ENCODE assay signal across 8 cellular contexts in the genomic region with DNA sequence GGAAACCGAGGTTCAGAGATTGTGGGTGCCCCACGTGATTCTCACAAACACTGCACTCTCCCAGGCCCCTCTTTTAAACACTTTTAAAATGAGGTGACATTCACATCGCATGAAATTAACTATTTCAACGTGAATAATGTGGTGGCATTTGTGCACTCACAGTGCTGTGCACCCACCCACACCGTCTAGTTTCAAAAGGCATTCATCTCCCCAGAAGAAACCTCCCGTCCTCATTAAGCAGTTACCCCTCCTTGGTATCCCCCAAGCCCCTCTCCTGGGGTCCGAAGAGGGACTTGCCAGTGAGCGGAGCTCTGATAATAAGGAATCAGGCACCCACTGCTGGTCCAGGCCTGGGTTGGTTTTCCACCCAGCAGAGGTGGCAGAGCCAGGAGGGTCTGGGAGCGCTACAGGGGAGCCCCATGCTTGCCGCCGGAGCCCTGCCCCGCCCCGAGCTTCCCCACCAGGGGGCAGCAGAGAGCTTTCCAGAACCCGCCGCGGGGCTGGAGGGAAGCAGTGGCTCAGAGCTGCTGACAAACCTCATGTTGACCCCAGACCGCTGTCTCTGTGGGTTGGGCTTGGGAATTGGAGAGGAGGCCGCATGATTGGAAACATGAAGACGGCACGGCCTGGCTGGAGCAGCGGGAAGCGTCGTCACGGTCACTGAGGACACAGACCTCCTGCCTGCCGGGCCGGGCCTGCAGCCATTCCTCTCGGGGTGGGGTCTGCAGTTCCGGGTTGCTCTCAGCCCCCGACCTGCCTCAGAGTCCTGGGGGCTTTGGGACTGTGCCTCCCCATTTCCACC. TPM values are rescaled to one million over a fixed set of nuclear protein-coding genes. Genes with fewer than 3 reads are reported as not detected.
DNase-seq lines count a peak whose midpoint lies in the region; ATAC-seq and TF ChIP-seq lines count a peak whose summit lies in the region.

No MANE protein-coding gene starts in this region.

- intact Hi-C loops in esophagus squamous epithelium (cut with DNase I) = loop anchor here (5.0 kb wide), 1 partner anchor 160 kb away; no protein-coding TSS in a partner anchor

- no peak overlapping the region for H3K27ac Mint-ChIP-seq in natural killer cell treated with Interleukin-12 subunit alpha and Interleukin-12 subunit beta and Interleukin-15 and Interleukin-18, amount 100 ng/mL, for 72 hours

- no peaks in the 10 kb centered on the region for H3K36me3 Mint-ChIP-seq in natural killer cell treated with Interleukin-12 subunit alpha and Interleukin-12 subunit beta and Interleukin-15 and Interleukin-18, amount 100 ng/mL, for 72 hours

- TF ChIP-seq CTCF in AG09309 (IDR thresholded peaks at IDR 0.05; ENCODE audit: control insufficient read depth, insufficient read depth, low read depth, low read length, missing control alignments) = peak; percentile 99
- TF ChIP-seq CTCF in esophagus squamous epithelium (IDR thresholded peaks at IDR 0.05) = peak; percentile 93 to 99 (median 94)

- H3K27me3 ChIP-seq in NT2/D1 (ENCODE audit: insufficient read depth, insufficient read length) (no peaks in the 10 kb centered on the region), esophagus squamous epithelium (no peaks in the 10 kb centered on the region)

- no peaks in the 10 kb centered on the region for H3K9me3 Mint-ChIP-seq in natural killer cell treated with Interleukin-12 subunit alpha and Interleukin-12 subunit beta and Interleukin-15 and Interleukin-18, amount 100 ng/mL, for 72 hours

- peak overlapping the region in 2 of 4 donors; percentile 45 to 51 for H3K27ac ChIP-seq in esophagus squamous epithelium

- peak; percentile 64 for DNase-seq in AG09309 (ENCODE audit: low read depth)
- peak; percentile 89 for DNase-seq in NT2/D1 (ENCODE audit: low read depth, low spot score)
- peak; percentile 80 for DNase-seq in activated T-cell treated with anti-CD3 and anti-CD28 coated beads for 48 hours (ENCODE audit: low read depth)
- DNase-seq in esophagus squamous epithelium (lab: John Stamatoyannopoulos, UW) = peak; percentile 20
- peak; percentile 72 for DNase-seq in natural killer cell treated with Interleukin-12 subunit alpha and Interleukin-12 subunit beta and Interleukin-15 and Interleukin-18, amount 100 ng/mL, for 72 hours (ENCODE audit: low spot score)
- DNase-seq in stimulated activated CD8-positive, alpha-beta memory T cell treated with anti-CD3 and anti-CD28 coated beads, Interleukin-7, amount 100 ng/mL, for 48 hours (ENCODE audit: extremely low read depth in 1 of 2, low read depth in 1 of 2) = peak; percentile 55 to 56

- WGBS in esophagus squamous epithelium, 2 donors = 52 to 57% methylated on average over 6 to 9 of the region's 29 CpGs

- ATAC-seq in GM18861 (IDR thresholded peaks at IDR 0.05; ENCODE audit: unreplicated experiment) (peak; percentile 51), HG03521 (IDR thresholded peaks at IDR 0.05; ENCODE audit: unreplicated experiment) (peak; percentile 63)
- ATAC-seq in natural killer cell treated with Interleukin-12 subunit alpha and Interleukin-12 subunit beta and Interleukin-15 and Interleukin-18, amount 100 ng/mL, for 72 hours = peak; percentile 68 to 73

- H3K4me1 ChIP-seq in NT2/D1 (ENCODE audit: insufficient read depth, insufficient read length) (peaks cover 16% of the 10 kb centered on the region), esophagus squamous epithelium (peaks cover 0 to 32% (median 11%) of the 10 kb centered on the region in 3 donors)

- H3K9me3 ChIP-seq in NT2/D1 (ENCODE audit: insufficient read depth, low read length) = no peaks in the 10 kb centered on the region
- H3K9me3 ChIP-seq in esophagus squamous epithelium = no peaks in the 10 kb centered on the region

- no peaks in the 10 kb centered on the region for H3K27me3 Mint-ChIP-seq in natural killer cell treated with Interleukin-12 subunit alpha and Interleukin-12 subunit beta and Interleukin-15 and Interleukin-18, amount 100 ng/mL, for 72 hours

- no peak overlapping the region for H3K4me3 Mint-ChIP-seq in natural killer cell treated with Interleukin-12 subunit alpha and Interleukin-12 subunit beta and Interleukin-15 and Interleukin-18, amount 100 ng/mL, for 72 hours

- no peak for TF ChIP-seq POLR2A in esophagus squamous epithelium (IDR thresholded peaks at IDR 0.05)

- H3K4me1 Mint-ChIP-seq in natural killer cell treated with Interleukin-12 subunit alpha and Interleukin-12 subunit beta and Interleukin-15 and Interleukin-18, amount 100 ng/mL, for 72 hours (ENCODE audit: low read depth in 2 of 2) = peaks cover 0 to 3% of the 10 kb centered on the region in 2 donors

- peak overlapping the region; percentile 71 for H3K9ac ChIP-seq in NT2/D1 (ENCODE audit: insufficient read length, low read depth)

- no peak overlapping the region for H3K4me3 ChIP-seq in AG09309 (ENCODE audit: control insufficient read depth, low read depth, low read length)
- H3K4me3 ChIP-seq in NT2/D1 (ENCODE audit: insufficient read length, low read depth) = no peak overlapping the region
- H3K4me3 ChIP-seq in esophagus squamous epithelium = no peak overlapping the region

- H3K36me3 ChIP-seq in NT2/D1 (ENCODE audit: insufficient read depth, insufficient read length, low read length) (no peaks in the 10 kb centered on the region), esophagus squamous epithelium (peaks cover 0 to 47% (median 0%) of the 10 kb centered on the region in 3 donors)

RNA-seq across cellular contexts. Expression of a gene that starts 27.5 kb away (rescaled TPM):
- total RNA-seq in esophagus squamous epithelium = 10 to 100 TPM in 1 of 4 donors, 1 to 10 TPM in 3; 1.8 to 13.0 (median 6.6) TPM
- total RNA-seq in natural killer cell treated with Interleukin-12 subunit alpha and Interleukin-12 subunit beta and Interleukin-15 and Interleukin-18, amount 100 ng/mL, for 72 hours = not detected

RNA-seq across cellular contexts. Expression of a gene that starts 43.0 kb away (rescaled TPM):
- total RNA-seq in esophagus squamous epithelium = 10 to 100 TPM; 24.6 to 31.2 (median 27.1) TPM
- 10 to 100 TPM in 1 of 2 donors, 1 to 10 TPM in 1; 6.4 to 15.5 TPM for total RNA-seq in natural killer cell treated with Interleukin-12 subunit alpha and Interleukin-12 subunit beta and Interleukin-15 and Interleukin-18, amount 100 ng/mL, for 72 hours

Comparison
In these comparisons a context has a peak if more than half of its experiments do, and no peak if none do; other contexts are left out.
1. DNase-seq: peak in every context shown above with its lines; median percentile 89 in NT2/D1; 80 in activated T-cell treated with anti-CD3 and anti-CD28 coated beads for 48 hours; 72 in natural killer cell treated with Interleukin-12 subunit alpha and Interleukin-12 subunit beta and Interleukin-15 and Interleukin-18, amount 100 ng/mL, for 72 hours; 64 in AG09309; 56 in stimulated activated CD8-positive, alpha-beta memory T cell treated with anti-CD3 and anti-CD28 coated beads, Interleukin-7, amount 100 ng/mL, for 48 hours; 20 in esophagus squamous epithelium.